Comparison of ENCODE assay signal across 8 cellular contexts in the genomic region with DNA sequence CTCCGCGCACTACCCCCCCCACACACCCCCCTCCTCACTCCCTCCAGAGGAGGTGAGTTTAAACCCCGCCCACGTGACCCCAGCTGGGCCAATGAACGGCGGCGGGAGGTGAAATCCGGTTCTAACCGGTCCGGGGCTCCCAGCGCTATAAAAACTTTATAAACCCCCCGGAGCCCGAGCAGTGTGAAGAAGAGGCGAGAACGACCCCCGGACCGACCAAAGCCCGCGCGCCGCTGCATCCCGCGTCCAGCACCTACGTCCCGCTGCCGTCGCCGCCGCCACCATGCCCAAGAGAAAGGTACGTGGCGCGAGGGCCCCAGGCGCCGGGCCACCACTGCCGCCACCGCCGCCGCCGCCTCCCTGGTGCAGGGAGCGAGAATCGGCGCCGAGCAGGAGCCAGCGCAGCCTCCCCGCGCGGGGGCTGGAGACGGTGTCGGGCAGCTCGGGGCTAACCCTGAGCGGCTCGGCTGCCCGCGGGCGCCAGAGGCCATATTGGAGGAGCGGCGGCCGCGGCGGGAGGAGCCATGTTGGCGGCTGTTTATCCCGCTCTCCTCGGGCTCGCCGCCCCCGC. TPM values are rescaled to one million over a fixed set of nuclear protein-coding genes. Genes with fewer than 3 reads are reported as not detected.
A peak's percentile ranks its signal among the peaks of the same experiment; 100 is the strongest.
DNase-seq lines count a peak whose midpoint lies in the region; ATAC-seq, FAIRE-seq and TF ChIP-seq lines count a peak whose summit lies in the region.

Gene HMGN2, plus strand, starts transcription at position 111 of the 571 bp plus-strand sequence. Its CDS starts 173 bp downstream, at position 284.

- H3K9me3 ChIP-seq in left ventricle myocardium inferior (replicated peaks) (no peaks in the 10 kb centered on the region), upper lobe of left lung (no peaks in the 10 kb centered on the region)

- H3K27ac Mint-ChIP-seq in T-helper 1 cell treated with Interleukin-12 subunit alpha and Interleukin-12 subunit beta and Interleukin-4 antibody, amounts not matched to agents 30 μg/mL and 1 μg/mL, for 36 hours, result peak within 1 kb of the TSS; percentile 97
- H3K27ac Mint-ChIP-seq in progenitor cell of endocrine pancreas, result peak within 1 kb of the TSS; percentile 98

- peak; percentile 37 for ATAC-seq in HG02610 (IDR thresholded peaks at IDR 0.05; ENCODE audit: unreplicated experiment)
- peak; percentile 86 to 91 for ATAC-seq in upper lobe of left lung (ENCODE audit: low FRiP score in 2 of 2)

- peaks cover 45% of the 10 kb centered on the region for H3K36me3 ChIP-seq in left ventricle myocardium inferior
- peaks cover 11 to 51% (median 36%) of the 10 kb centered on the region in 4 donors for H3K36me3 ChIP-seq in upper lobe of left lung

- no peak for TF ChIP-seq EP300 in upper lobe of left lung (IDR thresholded peaks at IDR 0.05)

- H3K27me3 Mint-ChIP-seq in T-helper 1 cell treated with Interleukin-12 subunit alpha and Interleukin-12 subunit beta and Interleukin-4 antibody, amounts not matched to agents 30 μg/mL and 1 μg/mL, for 36 hours (ENCODE audit: low read depth), result no peaks in the 10 kb centered on the region
- no peaks in the 10 kb centered on the region for H3K27me3 Mint-ChIP-seq in progenitor cell of endocrine pancreas

- DNase-seq in GM12891 (ENCODE audit: insufficient read length, low spot score) (peak; percentile 86), NCI-H1092 treated with DMSO at 0.1 percent for 48 hours (lab: John Stamatoyannopoulos, UW) (peak; percentile 97), amniotic epithelial cell (ENCODE audit: low read depth) (peak; percentile 73), left ventricle myocardium inferior (peak; percentile 89), progenitor cell of endocrine pancreas (ENCODE audit: low spot score, unreplicated experiment) (peak; percentile 75), upper lobe of left lung (peak; percentile 86 to 96)

- TF ChIP-seq CTCF in left ventricle myocardium inferior (IDR thresholded peaks at IDR 0.05; ENCODE audit: borderline replicate concordance) (no peak), progenitor cell of endocrine pancreas (IDR thresholded peaks at IDR 0.05; ENCODE audit: unreplicated experiment) (no peak), upper lobe of left lung (IDR thresholded peaks at IDR 0.05) (peak in 1 of 6 experiments; percentile 19)

- intact Hi-C loops in left ventricle myocardium inferior (cut with micrococcal nuclease), result no loop called here

- peaks cover 58% of the 10 kb centered on the region for H3K4me1 ChIP-seq in left ventricle myocardium inferior
- peaks cover 19 to 43% (median 30%) of the 10 kb centered on the region in 4 donors for H3K4me1 ChIP-seq in upper lobe of left lung

- TF ChIP-seq POLR2A in GM12891 (IDR thresholded peaks at IDR 0.05; ENCODE audit: low read depth, low read length) (peak; percentile 51; the same call in 1 of the 2 replicates), upper lobe of left lung (IDR thresholded peaks at IDR 0.05) (peak in 3 of 4 donors; percentile 52 to 71 (median 60))

- no peaks in the 10 kb centered on the region for H3K9me3 Mint-ChIP-seq in T-helper 1 cell treated with Interleukin-12 subunit alpha and Interleukin-12 subunit beta and Interleukin-4 antibody, amounts not matched to agents 30 μg/mL and 1 μg/mL, for 36 hours
- no peaks in the 10 kb centered on the region for H3K9me3 Mint-ChIP-seq in progenitor cell of endocrine pancreas (ENCODE audit: low read depth)

- peaks cover 55% of the 10 kb centered on the region for H3K36me3 Mint-ChIP-seq in T-helper 1 cell treated with Interleukin-12 subunit alpha and Interleukin-12 subunit beta and Interleukin-4 antibody, amounts not matched to agents 30 μg/mL and 1 μg/mL, for 36 hours (ENCODE audit: low read depth)
- peaks cover 21% of the 10 kb centered on the region for H3K36me3 Mint-ChIP-seq in progenitor cell of endocrine pancreas (ENCODE audit: insufficient read depth)

- peak; percentile 87 for FAIRE-seq in GM12891 (lab: Jason Lieb, UNC)

- H3K4me3 ChIP-seq in left ventricle myocardium inferior, result peak within 1 kb of the TSS; percentile 97
- H3K4me3 ChIP-seq in upper lobe of left lung, result peak within 1 kb of the TSS; percentile 61 to 99 (median 95)

- H3K27me3 ChIP-seq in left ventricle myocardium inferior (ENCODE audit: low read depth), result no peaks in the 10 kb centered on the region
- no peaks in the 10 kb centered on the region for H3K27me3 ChIP-seq in upper lobe of left lung

- 2% methylated on average over 21 of the region's 66 CpGs; no CpG with 5 or more reads in 1 of the 2 donors for WGBS in upper lobe of left lung, 2 donors

- H3K4me3 Mint-ChIP-seq in T-helper 1 cell treated with Interleukin-12 subunit alpha and Interleukin-12 subunit beta and Interleukin-4 antibody, amounts not matched to agents 30 μg/mL and 1 μg/mL, for 36 hours, result peak within 1 kb of the TSS; percentile 94
- peak within 1 kb of the TSS; percentile 91 for H3K4me3 Mint-ChIP-seq in progenitor cell of endocrine pancreas (ENCODE audit: low read depth)

- peaks cover 43% of the 10 kb centered on the region for H3K4me1 Mint-ChIP-seq in T-helper 1 cell treated with Interleukin-12 subunit alpha and Interleukin-12 subunit beta and Interleukin-4 antibody, amounts not matched to agents 30 μg/mL and 1 μg/mL, for 36 hours (ENCODE audit: low read depth)
- H3K4me1 Mint-ChIP-seq in progenitor cell of endocrine pancreas (ENCODE audit: low read depth), result peaks cover 26% of the 10 kb centered on the region

- H3K27ac ChIP-seq in left ventricle myocardium inferior (replicated peaks) (peak within 1 kb of the TSS; percentile 99), upper lobe of left lung (peak within 1 kb of the TSS; percentile 96 to 100 (median 99))

TF ChIP-seq in GM12891, 5 proteins besides CTCF, POLR2A, EP300 and RAD21:
- peak; percentile 70; the same call in 1 of the 2 replicates for TF ChIP-seq TAF1 (IDR thresholded peaks at IDR 0.05; ENCODE audit: low read depth, low read length)
- no peak for TF ChIP-seq PAX5 (IDR thresholded peaks at IDR 0.05; ENCODE audit: insufficient read depth, low read length, severe bottlenecking)

RNA-seq across cellular contexts. Expression of gene HMGN2, which starts in this region (rescaled TPM):
- polyA plus RNA-seq in GM12891 (2012; ENCODE audit: low read depth, missing spikeins), result 573 TPM
- total RNA-seq in left ventricle myocardium inferior, result 158 TPM
- 444 and 446 TPM in 2 replicates for total RNA-seq in progenitor cell of endocrine pancreas
- 100 to 1,000 TPM; 166 to 378 (median 267) TPM for total RNA-seq in upper lobe of left lung

Comparison
In these comparisons a context has a peak if more than half of its experiments do, and no peak if none do; other contexts are left out.
1. Peak in every context shown above with its lines: DNase-seq, ATAC-seq, H3K4me3 ChIP-seq and H3K27ac ChIP-seq.